Comparison of ENCODE assay signal across 31 cellular contexts in genomic region chr2:95759481-95760246, GRCh38.
"Had no signal": no experiment of that assay in that cellular context is flagged by ENCODE, and none has a peak within 500 bp of the region (broad histone marks: within the 10 kb centered on the region; RNA-seq: fewer than 3 reads in every experiment).

No MANE protein-coding gene starts in this region.

- ATAC-seq: naive thymus-derived CD4-positive, alpha-beta T cell; natural killer cell; psoas muscle; right cardiac atrium; sciatic nerve; stimulated activated memory B cell treated with anti-CD40 and anti-IgM and Interleukin-4, amounts not matched to agents 10 μg/mL and 1 μg/mL and 100 μg/mL, for 72 hours; stimulated activated naive CD8-positive, alpha-beta T cell treated with anti-CD3 and anti-CD28 coated beads, Interleukin-15, amount 100 ng/mL, for 72 hours; stimulated activated naive CD8-positive, alpha-beta T cell treated with anti-CD3 and anti-CD28 coated beads, Interleukin-15, Interleukin-2, amounts not matched to agents 100 U/mL and 50 U/mL, for 24 hours had no signal

- H3K36me3 Mint-ChIP-seq: naive thymus-derived CD4-positive, alpha-beta T cell; natural killer cell; neural progenitor cell; stimulated activated memory B cell treated with anti-CD40 and anti-IgM and Interleukin-4, amounts not matched to agents 10 μg/mL and 1 μg/mL and 100 μg/mL, for 72 hours had no signal

- DNase-seq: naive thymus-derived CD4-positive, alpha-beta T cell; natural killer cell; occipital lobe; ovary; posterior cingulate gyrus; psoas muscle; right cardiac atrium; spleen; stimulated activated CD4-positive, alpha-beta T cell treated with anti-CD3 and anti-CD28 coated beads, Interleukin-12 subunit alpha, Interleukin-12 subunit beta, amount 100 ng/mL, for 4 hours; stimulated activated CD4-positive, alpha-beta T cell treated with anti-CD3 and anti-CD28 coated beads, Interleukin-1b, Interleukin-23, amount 100 ng/mL, for 48 hours; stimulated activated CD4-positive, alpha-beta T cell treated with anti-CD3 and anti-CD28 coated beads, Interleukin-4, amount 100 ng/mL, for 1 hour; stimulated activated CD4-positive, alpha-beta T cell treated with anti-CD3 and anti-CD28 coated beads, Interleukin-4, amount 100 ng/mL, for 4 hours; stimulated activated CD8-positive, alpha-beta memory T cell treated with anti-CD3 and anti-CD28 coated beads, Interleukin-4, amount 100 ng/mL, for 48 hours; stimulated activated naive CD4-positive, alpha-beta T cell; stimulated activated naive CD8-positive, alpha-beta T cell treated with anti-CD3 and anti-CD28 coated beads, Interleukin-15, amount 100 ng/mL, for 72 hours; stimulated activated naive CD8-positive, alpha-beta T cell treated with anti-CD3 and anti-CD28 coated beads, Interleukin-15, Interleukin-2, amounts not matched to agents 100 U/mL and 50 U/mL, for 24 hours; substantia nigra; testis; tibial artery; trophoblast cell; upper lobe of left lung; uterus had no signal

- H2AFZ ChIP-seq: neural progenitor cell, parathyroid adenoma had no signal

- H3K27ac ChIP-seq: neural progenitor cell, ovary, parathyroid adenoma, psoas muscle, skin epidermis, spleen, suprapubic skin, testis, tibial artery, upper lobe of left lung, uterus had no signal

- H3K79me2 ChIP-seq: parathyroid adenoma had no signal

- H3K4me3 Mint-ChIP-seq: naive thymus-derived CD4-positive, alpha-beta T cell; natural killer cell; nephron; neural progenitor cell; stimulated activated memory B cell treated with anti-CD40 and anti-IgM and Interleukin-4, amounts not matched to agents 10 μg/mL and 1 μg/mL and 100 μg/mL, for 72 hours; stimulated activated naive CD8-positive, alpha-beta T cell treated with anti-CD3 and anti-CD28 coated beads, Interleukin-15, amount 100 ng/mL, for 72 hours had no signal

- H3K27me3 ChIP-seq: neural progenitor cell, ovary, spleen, suprapubic skin, testis, tibial artery, upper lobe of left lung, uterus had no signal

- H3K36me3 ChIP-seq: neural progenitor cell, ovary, spleen, suprapubic skin, tibial artery, upper lobe of left lung, uterus had no signal

- H3K27me3 Mint-ChIP-seq: naive thymus-derived CD4-positive, alpha-beta T cell had no signal

- H3K9me3 ChIP-seq: ovary, psoas muscle, spleen, suprapubic skin, testis, tibial artery, upper lobe of left lung, uterus had no signal

- H3K27ac Mint-ChIP-seq: naive thymus-derived CD4-positive, alpha-beta T cell; natural killer cell; nephron; neural progenitor cell; progenitor cell of endocrine pancreas; stimulated activated memory B cell treated with anti-CD40 and anti-IgM and Interleukin-4, amounts not matched to agents 10 μg/mL and 1 μg/mL and 100 μg/mL, for 72 hours; stimulated activated naive CD8-positive, alpha-beta T cell treated with anti-CD3 and anti-CD28 coated beads, Interleukin-15, amount 100 ng/mL, for 72 hours had no signal

- H3K4me2 ChIP-seq: neural progenitor cell, smooth muscle cell had no signal

- H3K4me1 ChIP-seq: neural progenitor cell, parathyroid adenoma, psoas muscle, spleen, suprapubic skin, testis, tibial artery, upper lobe of left lung, uterus had no signal

- H3K9ac ChIP-seq: neural progenitor cell, parathyroid adenoma had no signal

- H3K4me1 Mint-ChIP-seq: naive thymus-derived CD4-positive, alpha-beta T cell; natural killer cell; neural progenitor cell; stimulated activated memory B cell treated with anti-CD40 and anti-IgM and Interleukin-4, amounts not matched to agents 10 μg/mL and 1 μg/mL and 100 μg/mL, for 72 hours; stimulated activated naive CD8-positive, alpha-beta T cell treated with anti-CD3 and anti-CD28 coated beads, Interleukin-15, amount 100 ng/mL, for 72 hours had no signal

- H3K4me3 ChIP-seq: neural progenitor cell, ovary, psoas muscle, skin epidermis, smooth muscle cell, spleen, suprapubic skin, testis, tibial artery, upper lobe of left lung, uterus had no signal

- H3K9me3 Mint-ChIP-seq: naive thymus-derived CD4-positive, alpha-beta T cell; natural killer cell; nephron; neural progenitor cell; stimulated activated memory B cell treated with anti-CD40 and anti-IgM and Interleukin-4, amounts not matched to agents 10 μg/mL and 1 μg/mL and 100 μg/mL, for 72 hours; stimulated activated naive CD8-positive, alpha-beta T cell treated with anti-CD3 and anti-CD28 coated beads, Interleukin-15, amount 100 ng/mL, for 72 hours had no signal
